8 cellular contexts compared by ENCODE assay signal in the genomic region with DNA sequence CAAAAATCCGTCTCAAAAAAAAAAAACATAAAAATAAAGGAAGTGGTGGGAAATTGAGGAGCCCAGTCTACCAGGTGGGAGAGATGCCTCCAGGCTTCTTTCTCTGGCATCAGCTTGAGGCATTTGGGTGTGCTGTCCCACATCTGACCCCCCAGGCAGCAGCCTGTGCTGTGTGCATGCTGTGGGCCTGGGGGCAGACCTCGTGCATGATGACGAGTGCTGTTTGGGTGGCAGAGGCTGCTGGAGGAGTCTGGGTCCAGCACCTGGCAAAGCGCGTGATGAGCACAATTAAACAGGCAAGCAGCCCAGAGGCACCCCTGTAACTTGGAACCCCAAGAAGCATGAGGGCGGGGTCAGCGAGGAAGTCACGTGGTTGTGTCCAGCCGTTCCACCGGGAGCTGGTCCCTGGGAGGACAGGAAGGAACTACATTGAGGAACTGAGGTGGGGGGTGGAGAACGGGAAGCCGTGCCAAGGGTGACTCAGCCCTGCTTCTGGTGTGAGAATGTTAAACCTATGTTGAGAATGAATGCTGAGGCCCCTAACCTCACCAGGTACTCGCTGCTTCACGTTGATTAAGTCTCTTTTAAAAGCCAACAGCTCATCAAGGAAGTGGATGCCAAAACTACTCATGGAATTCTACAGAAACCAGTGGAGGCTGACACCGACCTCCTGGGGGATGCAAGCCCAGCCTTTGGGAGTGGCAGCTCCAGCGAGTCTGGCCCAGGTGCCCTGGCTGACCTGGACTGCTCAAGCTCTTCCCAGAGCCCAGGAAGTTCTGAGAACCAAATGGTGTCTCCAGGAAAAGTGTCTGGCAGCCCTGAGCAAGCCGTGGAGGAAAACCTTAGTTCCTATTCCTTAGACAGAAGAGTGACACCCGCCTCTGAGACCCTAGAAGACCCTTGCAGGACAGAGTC. TPM values are rescaled to one million over a fixed set of nuclear protein-coding genes. Genes with fewer than 3 reads are reported as not detected.
DNase-seq lines count a peak whose midpoint lies in the region; ATAC-seq and TF ChIP-seq lines count a peak whose summit lies in the region.

No MANE protein-coding gene starts in this region.

- H4K8ac ChIP-seq in mesendoderm (ENCODE audit: low read depth, low read length): no peak overlapping the region

- no peak overlapping the region for H3K23ac ChIP-seq in mesendoderm (ENCODE audit: low read length)

- ATAC-seq in GM21717 (IDR thresholded peaks at IDR 0.05; ENCODE audit: unreplicated experiment): no peak

- H2BK15ac ChIP-seq in mesendoderm (replicated peaks; ENCODE audit: low read depth): no peak overlapping the region

- peak overlapping the region; percentile 58 to 100 (median 90) for H3K4me2 ChIP-seq in BLaER1 treated with 17β-estradiol and CSF1 and Interleukin-3, amounts not matched to agents 10 nM and 100 nM
- H3K4me2 ChIP-seq in mesendoderm (ENCODE audit: low read length): no peak overlapping the region

- H3K36me3 ChIP-seq in BLaER1 treated with 17β-estradiol and CSF1 and Interleukin-3, amounts not matched to agents 10 nM and 100 nM: peaks cover 15 to 92% (median 87%) of the 10 kb centered on the region in 11 experiments
- H3K36me3 ChIP-seq in mesendoderm (ENCODE audit: control insufficient read depth, insufficient read depth, low read length): peaks cover 26% of the 10 kb centered on the region

- peaks cover 0 to 97% (median 78%) of the 10 kb centered on the region in 11 experiments; a peak in 18 of 22 replicates for H4K20me1 ChIP-seq in BLaER1 treated with 17β-estradiol and CSF1 and Interleukin-3, amounts not matched to agents 10 nM and 100 nM

- peak overlapping the region; percentile 34 to 70 (median 60); a peak in 19 of 22 replicates for H3K9ac ChIP-seq in BLaER1 treated with 17β-estradiol and CSF1 and Interleukin-3, amounts not matched to agents 10 nM and 100 nM
- H3K9ac ChIP-seq in mesendoderm (ENCODE audit: low read length): no peak overlapping the region

- peak overlapping the region in 8 of 10 experiments; percentile 14 to 61 (median 37); a peak in 13 of 20 replicates for H3K4me3 ChIP-seq in BLaER1 treated with 17β-estradiol and CSF1 and Interleukin-3, amounts not matched to agents 10 nM and 100 nM
- peak overlapping the region; percentile 44 for H3K4me3 ChIP-seq in coronary artery
- H3K4me3 ChIP-seq in mesendoderm (ENCODE audit: low read length): no peak overlapping the region

- peak overlapping the region in 10 of 11 experiments; percentile 45 to 76 (median 63); a peak in 21 of 22 replicates for H3K27ac ChIP-seq in BLaER1 treated with 17β-estradiol and CSF1 and Interleukin-3, amounts not matched to agents 10 nM and 100 nM
- H3K27ac ChIP-seq in coronary artery: peak overlapping the region in 1 of 2 donors; percentile 72
- H3K27ac ChIP-seq in mesendoderm (ENCODE audit: low read depth, low read length): peak overlapping the region; percentile 22

- peaks cover 57 to 89% (median 71%) of the 10 kb centered on the region in 10 experiments for H3K4me1 ChIP-seq in BLaER1 treated with 17β-estradiol and CSF1 and Interleukin-3, amounts not matched to agents 10 nM and 100 nM
- peaks cover 4% of the 10 kb centered on the region for H3K4me1 ChIP-seq in mesendoderm (ENCODE audit: control insufficient read depth, low read depth, low read length)

- H3K27me3 ChIP-seq in BLaER1 treated with 17β-estradiol and CSF1 and Interleukin-3, amounts not matched to agents 10 nM and 100 nM: no peaks in the 10 kb centered on the region
- H3K27me3 ChIP-seq in mesendoderm (ENCODE audit: insufficient read depth, low read length, poor library complexity): no peaks in the 10 kb centered on the region

- no peak for TF ChIP-seq CTCF in coronary artery (IDR thresholded peaks at IDR 0.05)

- H2BK5ac ChIP-seq in mesendoderm (ENCODE audit: low read length): no peak overlapping the region

- H3K9me3 ChIP-seq in BLaER1 treated with 17β-estradiol and CSF1 and Interleukin-3, amounts not matched to agents 10 nM and 100 nM (replicated peaks in 1 of 11): no peaks in the 10 kb centered on the region

- DNase-seq in MV-4-11 (lab: John Stamatoyannopoulos, UW): peak; percentile 66
- no peak for DNase-seq in coronary artery (ENCODE audit: low spot score)
- no peak for DNase-seq in mesendoderm
- DNase-seq in NCI-H748 (lab: John Stamatoyannopoulos, UW; ENCODE audit: unreplicated experiment): no peak
- no peak for DNase-seq in amniotic stem cell (lab: John Stamatoyannopoulos, UW)
- no peak for DNase-seq in DMS79 treated with DMSO at 0.1 percent for 48 hours (lab: John Stamatoyannopoulos, UW)

- H3K4ac ChIP-seq in mesendoderm (ENCODE audit: low read depth, low read length): no peak overlapping the region

- H2BK120ac ChIP-seq in mesendoderm (ENCODE audit: low read depth, low read length): no peak overlapping the region

- H4K5ac ChIP-seq in mesendoderm (ENCODE audit: low read length): no peak overlapping the region

- no peak overlapping the region for H3K18ac ChIP-seq in mesendoderm (ENCODE audit: low read length)

- no CpG with 5 or more reads among the region's 18 CpGs for WGBS in mesendoderm (ENCODE audit: extremely low coverage, insufficient coverage, low lambda C conversion rate)

- H3K56ac ChIP-seq in mesendoderm (ENCODE audit: low read length): no peak overlapping the region

- no peak overlapping the region for H2AK5ac ChIP-seq in mesendoderm (ENCODE audit: low read length)

- H3K79me2 ChIP-seq in mesendoderm (ENCODE audit: control insufficient read depth, insufficient read depth, low read length): peaks cover 16% of the 10 kb centered on the region

- peaks cover 21% of the 10 kb centered on the region for H3K79me1 ChIP-seq in mesendoderm (ENCODE audit: low read length)

RNA-seq across cellular contexts. Expression of a gene that starts 6.1 kb away (rescaled TPM):
- polyA plus RNA-seq in mesendoderm (2013, experiment 1 of 2): 125 TPM
- polyA plus RNA-seq in mesendoderm (2013, experiment 2 of 2): 122 TPM

RNA-seq across cellular contexts. Expression of a gene that starts 6.3 kb away (rescaled TPM):
- 10.9 TPM for polyA plus RNA-seq in mesendoderm (2013, experiment 1 of 2)
- polyA plus RNA-seq in mesendoderm (2013, experiment 2 of 2): 10.7 TPM

RNA-seq across cellular contexts. Expression of a gene that starts 15.3 kb away (rescaled TPM):
- polyA plus RNA-seq in mesendoderm (2013, experiment 1 of 2): 43.5 TPM
- 43.0 TPM for polyA plus RNA-seq in mesendoderm (2013, experiment 2 of 2)

RNA-seq across cellular contexts. Expression of a gene that starts 43.3 kb away (rescaled TPM):
- 0.20 TPM for polyA plus RNA-seq in mesendoderm (2013, experiment 1 of 2)
- polyA plus RNA-seq in mesendoderm (2013, experiment 2 of 2): 0.50 TPM
